ENCODE assay signal across 16 cellular contexts in the genomic region with DNA sequence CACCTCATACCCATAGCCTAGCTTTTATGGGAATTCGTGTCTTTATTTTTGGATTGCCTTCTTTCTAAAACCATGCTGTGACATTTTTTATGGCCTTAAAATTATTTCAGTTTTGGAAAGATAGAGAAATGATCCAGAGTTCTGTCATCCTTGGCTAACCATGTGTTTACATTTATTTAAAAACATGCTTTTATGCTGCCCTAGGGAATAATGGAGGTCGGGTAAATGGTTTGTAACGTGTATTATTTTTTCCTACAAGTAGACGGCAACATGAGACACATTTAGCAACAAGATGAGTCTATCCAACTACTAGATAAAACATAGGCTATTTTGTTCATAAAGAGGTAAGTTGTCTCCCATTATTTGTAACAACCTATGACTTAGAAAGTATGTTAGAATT. TPM values are rescaled to one million over a fixed set of nuclear protein-coding genes. Genes with fewer than 3 reads are reported as not detected.
DNase-seq lines count a peak whose midpoint lies in the region; ATAC-seq and TF ChIP-seq lines count a peak whose summit lies in the region.
"Had no signal": no experiment of that assay in that cellular context is flagged by ENCODE, and none has a peak within 500 bp of the region (broad histone marks: within the 10 kb centered on the region; RNA-seq: fewer than 3 reads in every experiment).

No MANE protein-coding gene starts in this region.

- no peaks in the 10 kb centered on the region for H3K36me3 Mint-ChIP-seq in activated T-cell treated with anti-CD3 and anti-CD28 coated beads, Interleukin-2, amount 50 U/mL, for 72 hours (ENCODE audit: insufficient read depth in 2 of 2)
- H3K36me3 Mint-ChIP-seq in T-cell (peaks cover 14% of the 10 kb centered on the region), type B pancreatic cell (no peaks in the 10 kb centered on the region)
- H3K36me3 Mint-ChIP-seq: mesothelial cell of epicardium had no signal

- no peaks in the 10 kb centered on the region for H3K27me3 Mint-ChIP-seq in activated T-cell treated with anti-CD3 and anti-CD28 coated beads, Interleukin-2, amount 50 U/mL, for 72 hours (ENCODE audit: low read depth)
- H3K27me3 Mint-ChIP-seq in T-cell (no peaks in the 10 kb centered on the region), type B pancreatic cell (peaks cover 7% of the 10 kb centered on the region)

- no peak for ATAC-seq in activated T-cell treated with anti-CD3 and anti-CD28 coated beads, Interleukin-2, amount 50 U/mL, for 72 hours (replicated peaks in 1 of 2)
- ATAC-seq in T-cell (replicated peaks in 1 of 4) (peak in 1 of 4 experiments; percentile 11), HG03097 (IDR thresholded peaks at IDR 0.05; ENCODE audit: low FRiP score, unreplicated experiment) (no peak)

- CTCF ChIA-PET in T-cell (lab: Charles Lee) = interaction anchor here (0.6 to 3.6 kb wide), 69 partner anchors 8 to 682 kb away, joined by 3 to 47 read pairs (median 5); partner anchors contain the start of genes ACVR1C (in 1 of the 2) and CYTIP (in 1 of the 2)

- H3K4me3 ChIP-seq in fibroblast of mammary gland (ENCODE audit: control insufficient read depth, low read depth, low read length) (no peak overlapping the region), WERI-Rb-1 (ENCODE audit: low read depth, low read length) (no peak overlapping the region)
- H3K4me3 ChIP-seq: right lobe of liver, upper lobe of left lung had no signal

- H3K9me3 Mint-ChIP-seq in activated T-cell treated with anti-CD3 and anti-CD28 coated beads, Interleukin-2, amount 50 U/mL, for 72 hours = no peaks in the 10 kb centered on the region
- no peaks in the 10 kb centered on the region for H3K9me3 Mint-ChIP-seq in T-cell
- H3K9me3 Mint-ChIP-seq in type B pancreatic cell = no peaks in the 10 kb centered on the region
- H3K9me3 Mint-ChIP-seq: mesothelial cell of epicardium had no signal

- no peaks in the 10 kb centered on the region for H3K36me3 ChIP-seq in WERI-Rb-1
- H3K36me3 ChIP-seq: right lobe of liver, upper lobe of left lung had no signal

- H3K27me3 ChIP-seq in WERI-Rb-1 (ENCODE audit: insufficient read depth, low read depth, severe bottlenecking) = no peaks in the 10 kb centered on the region
- H3K27me3 ChIP-seq: right lobe of liver, upper lobe of left lung had no signal

- H3K4me1 Mint-ChIP-seq in activated T-cell treated with anti-CD3 and anti-CD28 coated beads, Interleukin-2, amount 50 U/mL, for 72 hours (ENCODE audit: low read depth) = peaks cover 67% of the 10 kb centered on the region
- peaks cover 57 to 58% (median 57%) of the 10 kb centered on the region in 3 donors for H3K4me1 Mint-ChIP-seq in T-cell
- no peaks in the 10 kb centered on the region for H3K4me1 Mint-ChIP-seq in type B pancreatic cell (ENCODE audit: unreplicated experiment)

- POLR2A ChIA-PET in T-cell (lab: Charles Lee) = interaction anchor here (0.9 to 1.4 kb wide), 6 partner anchors 79 to 136 kb away, joined by 3 to 5 read pairs (median 4); no protein-coding TSS in a partner anchor

- H3K27ac ChIP-seq in substantia nigra (ENCODE audit: low read depth, low read length, poor library complexity, severe bottlenecking) (peak overlapping the region; percentile 97), WERI-Rb-1 (no peak overlapping the region)
- H3K27ac ChIP-seq: epithelial cell of prostate, right lobe of liver, upper lobe of left lung had no signal

- peak overlapping the region; percentile 66 to 88 for H3K4me3 Mint-ChIP-seq in activated T-cell treated with anti-CD3 and anti-CD28 coated beads, Interleukin-2, amount 50 U/mL, for 72 hours
- peak overlapping the region in 1 of 3 donors; percentile 55 for H3K4me3 Mint-ChIP-seq in T-cell
- no peak overlapping the region for H3K4me3 Mint-ChIP-seq in type B pancreatic cell
- H3K4me3 Mint-ChIP-seq: mesothelial cell of epicardium had no signal

- no peaks in the 10 kb centered on the region for H3K9me3 ChIP-seq in WERI-Rb-1 (ENCODE audit: severe bottlenecking)
- H3K9me3 ChIP-seq: right lobe of liver, upper lobe of left lung had no signal

- H3K27ac Mint-ChIP-seq in activated T-cell treated with anti-CD3 and anti-CD28 coated beads, Interleukin-2, amount 50 U/mL, for 72 hours = peak overlapping the region; percentile 46
- H3K27ac Mint-ChIP-seq in T-cell (peak overlapping the region; percentile 87 to 91), type B pancreatic cell (no peak overlapping the region)
- H3K27ac Mint-ChIP-seq: mesothelial cell of epicardium had no signal

- no peak for DNase-seq in activated T-cell treated with anti-CD3 and anti-CD28 coated beads, Interleukin-2, amount 50 U/mL, for 72 hours
- DNase-seq in activated T-cell treated with anti-CD3 and anti-CD28 coated beads, Interleukin-2, amount 50 U/mL, for 1 hour = no peak
- DNase-seq in T-cell (no peak), fibroblast of mammary gland (ENCODE audit: low read depth) (peak; percentile 33), substantia nigra (lab: John Stamatoyannopoulos, UW) (no peak), type B pancreatic cell (ENCODE audit: extremely low spot score, unreplicated experiment) (no peak), WERI-Rb-1 (no peak)
- DNase-seq: NCI-H1436 treated with DMSO at 0.1 percent for 48 hours had no signal

- TF ChIP-seq CTCF in fibroblast of mammary gland (conservative IDR thresholded peaks at IDR 0.05; ENCODE audit: control insufficient read depth, insufficient read depth, low read depth, low read length) (no peak), type B pancreatic cell (conservative IDR thresholded peaks at IDR 0.05) (no peak), WERI-Rb-1 (IDR thresholded peaks at IDR 0.05; ENCODE audit: low read depth, low read length) (no peak)

RNA-seq across cellular contexts. Expression of gene ERMN, which starts 2.5 kb away (rescaled TPM):
- 1 to 10 TPM; 2.8 to 3.5 TPM for total RNA-seq in activated T-cell treated with anti-CD3 and anti-CD28 coated beads, Interleukin-2, amount 50 U/mL, for 72 hours
- 10 to 100 TPM in 2 of 5 donors, 1 to 10 TPM in 3; 2.2 to 12.8 (median 4.3) TPM for total RNA-seq in T-cell
- total RNA-seq in type B pancreatic cell (ENCODE audit: low replicate concordance) = 1.2 and 1.6 TPM in 2 replicates
- total RNA-seq: mesothelial cell of epicardium, NCI-H460, PC-3, SK-MEL-5 had no signal
